ENCODE assay signal across 10 cellular contexts in genomic region chr1:215793210-215793609, GRCh38.
A peak's percentile ranks its signal among the peaks of the same experiment; 100 is the strongest.
DNase-seq lines count a peak whose midpoint lies in the region; ATAC-seq, FAIRE-seq and TF ChIP-seq lines count a peak whose summit lies in the region.
"Had no signal": no experiment of that assay in that cellular context is flagged by ENCODE, and none has a peak within 500 bp of the region (broad histone marks: within the 10 kb centered on the region; RNA-seq: fewer than 3 reads in every experiment).

No MANE protein-coding gene starts in this region.

- DNase-seq in Kasumi-1 (lab: John Stamatoyannopoulos, UW) (peak; percentile 19 to 37), GM12878 (ENCODE audit: low read depth, low spot score) (no peak), ovary (no peak)
- no peak for DNase-seq in activated effector memory CD4-positive, alpha-beta T cell treated with anti-CD3 and anti-CD28 coated beads, Interleukin-2, amount 50 U/mL, for 16 hours
- DNase-seq: H7, nucleus accumbens had no signal

- H3K4me3 ChIP-seq in GM12878 (no peak overlapping the region), neural cell (ENCODE audit: low read length) (no peak overlapping the region), ovary (no peak overlapping the region)

- CTCF ChIA-PET in GM12878 (lab: Yijun Ruan, JAX): no interaction called here

- H3K27me3 ChIP-seq in GM12878 (replicated peaks in 1 of 2; ENCODE audit: control insufficient read depth in 2 of 2, insufficient read depth in 2 of 2, low read length in 1 of 2) (no peaks in the 10 kb centered on the region), neural cell (ENCODE audit: insufficient read depth, low read depth, low read length) (no peaks in the 10 kb centered on the region), ovary (no peaks in the 10 kb centered on the region)

- TF ChIP-seq EP300 in GM12878 (IDR thresholded peaks at IDR 0.05; ENCODE audit: borderline replicate concordance in 1 of 2, control insufficient read depth in 1 of 2, low read depth in 2 of 2, low read length in 2 of 2) (no peak), neural cell (conservative IDR thresholded peaks at IDR 0.05; ENCODE audit: poor library complexity, severe bottlenecking) (no peak), ovary (IDR thresholded peaks at IDR 0.05) (no peak)

- H4K20me1 ChIP-seq in GM12878 (ENCODE audit: control insufficient read depth, insufficient read depth) (no peaks in the 10 kb centered on the region), neural cell (ENCODE audit: insufficient read depth) (no peaks in the 10 kb centered on the region)

- peak; percentile 27; the same call in 1 of the 2 replicates for TF ChIP-seq RAD21 in GM12878 (IDR thresholded peaks at IDR 0.05; ENCODE audit: insufficient read depth, low read depth, low read length)
- TF ChIP-seq RAD21 in neural cell (conservative IDR thresholded peaks at IDR 0.05): peak; percentile 26

- H2AFZ ChIP-seq in GM12878 (ENCODE audit: control insufficient read depth, low read depth, low read length) (no peak overlapping the region), neural cell (ENCODE audit: low read depth, low read length) (no peak overlapping the region)

- in situ Hi-C loops in GM12878 (cut with MboI): no loop called here

- no peaks in the 10 kb centered on the region for H3K9me3 ChIP-seq in GM12878 (replicated peaks; ENCODE audit: control insufficient read depth, insufficient read depth, low read length)
- no peaks in the 10 kb centered on the region for H3K9me3 ChIP-seq in neural cell (ENCODE audit: low read length)
- no peaks in the 10 kb centered on the region for H3K9me3 ChIP-seq in ovary

- POLR2A ChIA-PET in GM12878 (lab: Charles Lee): no interaction called here

- no peaks in the 10 kb centered on the region for H3F3A ChIP-seq in neural cell (ENCODE audit: insufficient read depth, low read length, poor library complexity, severe bottlenecking)

- TF ChIP-seq CTCF in GM12878 (IDR thresholded peaks at IDR 0.05 in 2 of 3, conservative IDR thresholded peaks at IDR 0.05 in 1 of 3; ENCODE audit: control insufficient read depth in 2 of 3, extremely low read depth in 1 of 3, insufficient read depth in 1 of 3, low read depth in 3 of 3, low read length in 3 of 3): peak; percentile 10 to 33 (median 20); a peak in 2 of 6 replicates
- no peak for TF ChIP-seq CTCF in neural cell (IDR thresholded peaks at IDR 0.05; ENCODE audit: poor library complexity, severe bottlenecking)
- TF ChIP-seq CTCF in ovary (IDR thresholded peaks at IDR 0.05): no peak

- intact Hi-C loops in GM12878 (cut with micrococcal nuclease; ENCODE audit: unreplicated experiment) (no loop called here), ovary (cut with DNase I) (no loop called here)

- no peaks in the 10 kb centered on the region for H3K79me2 ChIP-seq in GM12878 (ENCODE audit: control insufficient read depth, insufficient read depth, low read length)
- no peaks in the 10 kb centered on the region for H3K79me2 ChIP-seq in neural cell (replicated peaks; ENCODE audit: insufficient read depth, low read length)

- no peaks in the 10 kb centered on the region for H3K9me2 ChIP-seq in neural cell (ENCODE audit: insufficient read depth, low read length)

- SMC1A ChIA-PET in GM12878 (lab: Charles Lee; ENCODE audit: uncharacterized antibody, unreplicated experiment): no interaction called here

- H3K9ac ChIP-seq in GM12878 (ENCODE audit: control insufficient read depth, insufficient read depth, low read length) (no peak overlapping the region), neural cell (ENCODE audit: low read length) (no peak overlapping the region)

- H3K4me1 ChIP-seq in GM12878 (ENCODE audit: control insufficient read depth, insufficient read depth, low read length) (no peaks in the 10 kb centered on the region), ovary (ENCODE audit: insufficient read depth) (no peaks in the 10 kb centered on the region)

- ATAC-seq in GM12878 (peak; percentile 51; the same call in 2 of the 3 replicates), GM19328 (IDR thresholded peaks at IDR 0.05; ENCODE audit: unreplicated experiment) (no peak), GM18519 (IDR thresholded peaks at IDR 0.05; ENCODE audit: low FRiP score, unreplicated experiment) (no peak)

- peak; percentile 11 for FAIRE-seq in G401.6 (lab: Jason Lieb, UNC)
- FAIRE-seq in GM12878 (lab: Jason Lieb, UNC): no peak

- no peak for TF ChIP-seq POLR2A in GM12878 (IDR thresholded peaks at IDR 0.05; ENCODE audit: low read depth, low read length)
- TF ChIP-seq POLR2A in ovary (IDR thresholded peaks at IDR 0.05): no peak

- RAD21 ChIA-PET in GM12878 (lab: Charles Lee; ENCODE audit: unreplicated experiment): no interaction called here

- H3K4me2 ChIP-seq in GM12878 (ENCODE audit: control insufficient read depth, insufficient read depth) (no peak overlapping the region), neural cell (ENCODE audit: low read length) (no peak overlapping the region)

- no peak overlapping the region for H3K27ac ChIP-seq in GM12878 (ENCODE audit: control insufficient read depth, insufficient read depth)
- H3K27ac ChIP-seq in neural cell (ENCODE audit: low read length): no peak overlapping the region
- H3K27ac ChIP-seq in ovary: no peak overlapping the region

- H3K36me3 ChIP-seq in GM12878 (ENCODE audit: control insufficient read depth in 2 of 2, insufficient read depth in 2 of 2, low read length in 1 of 2): no peaks in the 10 kb centered on the region
- H3K36me3 ChIP-seq in neural cell (ENCODE audit: insufficient read depth, low read length): no peaks in the 10 kb centered on the region
- H3K36me3 ChIP-seq in ovary: no peaks in the 10 kb centered on the region

- BruUV-seq in GM12878 (replicated peaks; lab: Mats Ljungman, UMichigan): no TSS peak

TF ChIP-seq in GM12878, 131 proteins besides CTCF, POLR2A, EP300 and RAD21 (continues in another document):
- TF ChIP-seq ZNF592 (IDR thresholded peaks at IDR 0.05) (no peak), BACH1 (IDR thresholded peaks at IDR 0.05; ENCODE audit: borderline replicate concordance) (no peak), CHD1 (IDR thresholded peaks at IDR 0.05; ENCODE audit: low read depth, low read length) (no peak)

TF ChIP-seq in neural cell, 6 proteins besides CTCF, POLR2A, EP300 and RAD21:
- TF ChIP-seq POLR2AphosphoS5 (IDR thresholded peaks at IDR 0.05): no peak
- no peak for TF ChIP-seq SMC3 (conservative IDR thresholded peaks at IDR 0.05; ENCODE audit: poor library complexity)
- TF ChIP-seq TAF1 (IDR thresholded peaks at IDR 0.05; ENCODE audit: low read depth): no peak
- TF ChIP-seq EZH2 (IDR thresholded peaks at IDR 0.05; ENCODE audit: borderline replicate concordance, insufficient read depth, low read length, poor library complexity, severe bottlenecking): no peak
TF ChIP-seq in neural cell: peak in this region for 0.

Comparison
In these comparisons a context has a peak if more than half of its experiments do, and no peak if none do; other contexts are left out.
1. DNase-seq: peak in Kasumi-1 (2 of 2); none in GM12878 (single experiment), activated effector memory CD4-positive, alpha-beta T cell treated with anti-CD3 and anti-CD28 coated beads, Interleukin-2, amount 50 U/mL, for 16 hours (single experiment) and ovary (0 of 5).
2. CTCF ChIP-seq: peak in GM12878 (3 of 3); none in neural cell (single experiment) and ovary (0 of 3).